Comparison of ENCODE assay signal across 8 cellular contexts in genomic region chr1:111756124-111756513, GRCh38. TPM values are rescaled to one million over a fixed set of nuclear protein-coding genes. Genes with fewer than 3 reads are reported as not detected.
DNase-seq lines count a peak whose midpoint lies in the region; TF ChIP-seq lines count a peak whose summit lies in the region.

No MANE protein-coding gene starts in this region.

- POLR2A ChIA-PET in AG04450 (lab: Yijun Ruan, JAX), result no interaction called here
- POLR2A ChIA-PET in PC-9 (lab: Charles Lee; ENCODE audit: unreplicated experiment), result no interaction called here

- H2BK120ac ChIP-seq in trophoblast cell (ENCODE audit: insufficient read depth, low read length, poor library complexity), result peak overlapping the region; percentile 65

- H2AFZ ChIP-seq in GM23248, result peak overlapping the region; percentile 98
- H2AFZ ChIP-seq in PC-9, result peak overlapping the region; percentile 100
- peak overlapping the region; percentile 61 for H2AFZ ChIP-seq in fibroblast of lung (ENCODE audit: low read length)
- peak overlapping the region; percentile 89 for H2AFZ ChIP-seq in trophoblast cell (ENCODE audit: insufficient read depth, low read length, poor library complexity)

- CTCF ChIA-PET in AG04450 (lab: Charles Lee), result interaction anchor here (0.6 to 4.6 kb wide), 7 partner anchors 12 to 606 kb away, joined by 3 to 48 read pairs (median 7); no protein-coding TSS in a partner anchor
- CTCF ChIA-PET in PC-9 (lab: Charles Lee), result interaction anchor here (0.5 to 0.9 kb wide), 2 partner anchors 41 to 270 kb away, joined by 3 to 7 read pairs; no protein-coding TSS in a partner anchor

- H3K9me3 ChIP-seq in AG04450 (ENCODE audit: control insufficient read depth, insufficient read depth, low read length) (no peaks in the 10 kb centered on the region; the same call in 1 of the 2 replicates), GM23248 (ENCODE audit: low read depth) (no peaks in the 10 kb centered on the region), PC-9 (ENCODE audit: insufficient read depth, low read depth) (no peaks in the 10 kb centered on the region), fibroblast of lung (ENCODE audit: control insufficient read depth, insufficient read depth, low read depth, low read length) (no peaks in the 10 kb centered on the region), trophoblast cell (ENCODE audit: insufficient read depth, low read depth, low read length) (no peaks in the 10 kb centered on the region)

- peak overlapping the region; percentile 64 for H3K4ac ChIP-seq in trophoblast cell (ENCODE audit: low read depth, low read length)

- no peak for DNase-seq in AG04450 (ENCODE audit: low read depth, low spot score)
- no peak for DNase-seq in GM23248
- no peak for DNase-seq in PC-9
- DNase-seq in fibroblast of lung (ENCODE audit: low read depth in 2 of 2), result no peak
- no peak for DNase-seq in trophoblast cell
- DNase-seq in anterior cingulate cortex (lab: John Stamatoyannopoulos, UW), result no peak
- no peak for DNase-seq in NCI-H1930 (lab: John Stamatoyannopoulos, UW)
- no peak for DNase-seq in RPMI8226

- in situ Hi-C loops in GM23248 (cut with MboI), result loop anchor here (10.0 to 25.0 kb wide), 2 partner anchors 281 to 544 kb away; partner anchors contain the start of genes C1orf162 and DENND2D

- H3K9ac ChIP-seq in GM23248 (peak overlapping the region; percentile 93), fibroblast of lung (ENCODE audit: insufficient read depth, low read length) (peak overlapping the region; percentile 90), trophoblast cell (ENCODE audit: low read length) (peak overlapping the region; percentile 97)

- H3K4me1 ChIP-seq in GM23248 (ENCODE audit: insufficient read depth) (peaks cover 6% of the 10 kb centered on the region; the same call in 1 of the 2 replicates), PC-9 (replicated peaks; ENCODE audit: insufficient read depth) (peaks cover 20% of the 10 kb centered on the region), fibroblast of lung (ENCODE audit: control insufficient read depth, extremely low read depth, insufficient read depth, low read length) (peaks cover 2% of the 10 kb centered on the region), trophoblast cell (ENCODE audit: control insufficient read depth in 1 of 2, insufficient read depth in 2 of 2, low read length in 2 of 2) (peaks cover 2 to 4% of the 10 kb centered on the region in 2 experiments)

- peak overlapping the region; percentile 37 for H2BK5ac ChIP-seq in trophoblast cell (ENCODE audit: low read depth, low read length, poor library complexity)

- WGBS in GM23248 (ENCODE audit: low coverage in 1 of 2, low lambda C conversion rate in 2 of 2, missing lambda C conversion rate in 2 of 2), 2 experiments, result 1 to 3% methylated on average over 23 to 35 of the region's 35 CpGs
- no CpG with 5 or more reads among the region's 35 CpGs for WGBS in trophoblast cell (ENCODE audit: extremely low coverage, insufficient coverage, insufficient read length)

- H3F3A ChIP-seq in GM23248 (ENCODE audit: insufficient read depth) (no peaks in the 10 kb centered on the region), PC-9 (ENCODE audit: insufficient read depth, low read depth) (peaks cover 16% of the 10 kb centered on the region; the same call in 1 of the 2 replicates)

- H3K27ac ChIP-seq in AG04450 (ENCODE audit: low read depth, low read length) (peak overlapping the region; percentile 96), GM23248 (peak overlapping the region; percentile 94), PC-9 (peak overlapping the region; percentile 64), fibroblast of lung (ENCODE audit: insufficient read depth, low read length) (peak overlapping the region; percentile 98), trophoblast cell (ENCODE audit: low read depth, low read length) (peak overlapping the region; percentile 85)

- H3K23ac ChIP-seq in trophoblast cell (ENCODE audit: low read length), result no peak overlapping the region

- H4K20me1 ChIP-seq in GM23248 (ENCODE audit: insufficient read depth) (no peaks in the 10 kb centered on the region), PC-9 (ENCODE audit: insufficient read depth) (peaks cover 15% of the 10 kb centered on the region), fibroblast of lung (ENCODE audit: control insufficient read depth, extremely low read depth, insufficient read depth, low read length) (no peaks in the 10 kb centered on the region)

- no peak overlapping the region for H2AK5ac ChIP-seq in trophoblast cell (ENCODE audit: low read length)

- H3K9me2 ChIP-seq in GM23248 (ENCODE audit: insufficient read depth) (no peaks in the 10 kb centered on the region), PC-9 (ENCODE audit: insufficient read depth) (no peaks in the 10 kb centered on the region)

- peak overlapping the region; percentile 33 for H3K18ac ChIP-seq in trophoblast cell (ENCODE audit: low read length)

- H3K4me2 ChIP-seq in GM23248 (ENCODE audit: unreplicated experiment), result peak overlapping the region; percentile 95
- H3K4me2 ChIP-seq in PC-9, result peak overlapping the region; percentile 89
- H3K4me2 ChIP-seq in fibroblast of lung (ENCODE audit: extremely low read depth, insufficient read depth, low read length), result peak overlapping the region; percentile 83
- peak overlapping the region; percentile 84 for H3K4me2 ChIP-seq in trophoblast cell (ENCODE audit: low read length)

- peak overlapping the region; percentile 55 for H4K12ac ChIP-seq in trophoblast cell (ENCODE audit: low read depth, low read length)

- peaks cover 4% of the 10 kb centered on the region for H3K79me1 ChIP-seq in trophoblast cell (ENCODE audit: low read length)

- H3K27me3 ChIP-seq in AG04450 (ENCODE audit: control insufficient read depth, insufficient read depth, low read length), result no peaks in the 10 kb centered on the region
- H3K27me3 ChIP-seq in GM23248 (replicated peaks; ENCODE audit: insufficient read depth), result no peaks in the 10 kb centered on the region
- no peaks in the 10 kb centered on the region for H3K27me3 ChIP-seq in PC-9 (ENCODE audit: insufficient read depth, low read depth)
- H3K27me3 ChIP-seq in fibroblast of lung (ENCODE audit: control insufficient read depth, insufficient read depth, low read length), result no peaks in the 10 kb centered on the region
- no peaks in the 10 kb centered on the region for H3K27me3 ChIP-seq in trophoblast cell (ENCODE audit: insufficient read depth, low read length)

- H4K91ac ChIP-seq in trophoblast cell (ENCODE audit: low read depth, low read length), result peak overlapping the region; percentile 9

- H3K79me2 ChIP-seq in GM23248 (ENCODE audit: insufficient read depth) (peaks cover 38% of the 10 kb centered on the region), PC-9 (ENCODE audit: low read depth) (peaks cover 40% of the 10 kb centered on the region), fibroblast of lung (ENCODE audit: control insufficient read depth, insufficient read depth, low read length) (peaks cover 19% of the 10 kb centered on the region), trophoblast cell (ENCODE audit: control insufficient read depth, insufficient read depth, low read length, poor library complexity) (peaks cover 4% of the 10 kb centered on the region)

- no TSS peak for BruUV-seq in PC-9 (replicated peaks; lab: Mats Ljungman, UMichigan)

- H2BK12ac ChIP-seq in trophoblast cell (ENCODE audit: low read length), result no peak overlapping the region

- H3K14ac ChIP-seq in trophoblast cell (ENCODE audit: low read length), result peak overlapping the region; percentile 83

- H4K8ac ChIP-seq in trophoblast cell (ENCODE audit: low read depth, low read length), result peak overlapping the region; percentile 89

- intact Hi-C loops in PC-9 (cut with micrococcal nuclease; ENCODE audit: unreplicated experiment), result loop anchor here (5.0 kb wide), 2 partner anchors 99 to 274 kb away; no protein-coding TSS in a partner anchor

- H3K4me3 ChIP-seq in AG04450 (ENCODE audit: low read depth, low read length) (peak overlapping the region; percentile 92), GM23248 (peak overlapping the region; percentile 94), PC-9 (peak overlapping the region; percentile 92), fibroblast of lung (replicated peaks in 1 of 4; ENCODE audit: control extremely low read depth in 1 of 4, insufficient read depth in 1 of 4, low read depth in 3 of 4, low read length in 4 of 4) (peak overlapping the region; percentile 71 to 92 (median 90)), trophoblast cell (ENCODE audit: low read depth, low read length) (peak overlapping the region; percentile 97)

- TF ChIP-seq CTCF in AG04450 (IDR thresholded peaks at IDR 0.05; ENCODE audit: low read depth, low read length) (no peak), PC-9 (conservative IDR thresholded peaks at IDR 0.05) (no peak), fibroblast of lung (conservative IDR thresholded peaks at IDR 0.05 in 1 of 2, IDR thresholded peaks at IDR 0.05 in 1 of 2; ENCODE audit: low read depth in 1 of 2, low read length in 2 of 2) (no peak)

- H3K36me3 ChIP-seq in GM23248 (ENCODE audit: low read depth) (peaks cover 22% of the 10 kb centered on the region), PC-9 (ENCODE audit: low read depth) (peaks cover 29% of the 10 kb centered on the region), fibroblast of lung (ENCODE audit: control insufficient read depth, insufficient read depth, low read length) (peaks cover 2% of the 10 kb centered on the region), trophoblast cell (ENCODE audit: control insufficient read depth in 1 of 2, insufficient read depth in 2 of 2, low read length in 2 of 2) (no peaks in the 10 kb centered on the region)

RNA-seq across cellular contexts. Expression of gene DDX20, which starts 0.4 kb away (rescaled TPM):
- 8.2 and 12.3 TPM in 2 replicates for polyA plus RNA-seq in AG04450 (2011; rRNA removed)
- 7.4 and 13.5 TPM in 2 replicates for polyA minus RNA-seq in AG04450 (2011; rRNA and poly(A)+ RNA removed)
- total RNA-seq in GM23248 (2014; rRNA removed; shearing (Covaris generic)), result 20.1 and 24.2 TPM in 2 replicates
- 9.4 and 11.5 TPM in 2 replicates for polyA plus RNA-seq in GM23248 (2016; fragmentation: Nextera tagmentation; extraction: Ambion mirVana)
- 8.4 and 8.9 TPM in 2 replicates for total RNA-seq in PC-9 (2021)
- 8.4 and 13.1 TPM in 2 replicates for total RNA-seq in fibroblast of lung
- polyA plus RNA-seq in fibroblast of lung, result 9.7 and 22.2 TPM in 2 replicates
- polyA plus RNA-seq in fibroblast of lung (2012), result 7.9 and 13.9 TPM in 2 replicates
- polyA minus RNA-seq in fibroblast of lung (ENCODE audit: low replicate concordance), result 0.93 and 3.9 TPM in 2 replicates
- polyA plus RNA-seq in trophoblast cell (2013), result 9.1 and 9.7 TPM in 2 replicates

RNA-seq across cellular contexts. Expression of gene INKA2, which starts 16.9 kb away (rescaled TPM):
- polyA plus RNA-seq in AG04450 (2011; rRNA removed) (2.3 and 2.7 TPM in 2 replicates), GM23248 (2016; fragmentation: Nextera tagmentation; extraction: Ambion mirVana) (1.2 and 1.3 TPM in 2 replicates), fibroblast of lung (1.8 and 25.4 TPM in 2 replicates)
- polyA minus RNA-seq in AG04450 (2011; rRNA and poly(A)+ RNA removed), result 4.0 and 5.8 TPM in 2 replicates
- 0.63 and 1.3 TPM in 2 replicates for total RNA-seq in GM23248 (2014; rRNA removed; shearing (Covaris generic))
- total RNA-seq in PC-9 (2021) (0.53 and 1.4 TPM in 2 replicates), fibroblast of lung (3.5 and 3.9 TPM in 2 replicates)
- polyA plus RNA-seq in fibroblast of lung (2012), result 2.7 and 64.8 TPM in 2 replicates
- polyA minus RNA-seq in fibroblast of lung (ENCODE audit: low replicate concordance), result 14.2 and 58.2 TPM in 2 replicates
- polyA plus RNA-seq in trophoblast cell (2013), result 0.73 and 0.79 TPM in 2 replicates
